Comparison of ENCODE assay signal across 14 cellular contexts in the genomic region with DNA sequence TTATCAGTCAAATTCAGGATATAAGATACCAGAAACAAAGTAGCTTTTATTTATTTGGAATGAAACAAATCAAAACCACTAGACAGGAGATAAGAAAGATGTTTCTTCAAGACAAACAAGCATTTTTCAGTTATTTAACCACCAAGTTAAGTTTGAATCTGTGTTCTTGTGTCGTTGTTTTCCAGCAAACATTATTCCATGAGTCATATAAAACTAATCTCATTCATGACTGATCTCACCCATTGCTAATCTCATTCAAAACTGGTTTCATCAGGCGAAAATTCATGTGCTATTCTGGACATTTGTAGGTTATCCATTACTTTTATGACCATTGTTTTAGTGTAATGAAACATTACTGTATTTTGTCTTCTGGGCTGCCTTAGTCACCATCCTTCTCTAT.
DNase-seq lines count a peak whose midpoint lies in the region; ATAC-seq and TF ChIP-seq lines count a peak whose summit lies in the region.
"Had no signal": no experiment of that assay in that cellular context is flagged by ENCODE, and none has a peak within 500 bp of the region (broad histone marks: within the 10 kb centered on the region; RNA-seq: fewer than 3 reads in every experiment).

No MANE protein-coding gene starts in this region.

- H2BK120ac ChIP-seq in mesenchymal stem cell (ENCODE audit: low read depth, low read length): no peak overlapping the region

- H3K4me1 ChIP-seq in Loucy (ENCODE audit: insufficient read depth, low read length, poor library complexity, severe bottlenecking) (peaks cover 53% of the 10 kb centered on the region), mesenchymal stem cell (ENCODE audit: control insufficient read depth, insufficient read depth, low read depth, low read length) (no peaks in the 10 kb centered on the region)
- peaks cover 5% of the 10 kb centered on the region for H3K4me1 ChIP-seq in CD8-positive, alpha-beta T cell (ENCODE audit: insufficient read depth, low read length)
- H3K4me1 ChIP-seq: tibial artery had no signal

- H3K4me3 Mint-ChIP-seq in activated CD4-positive, alpha-beta T cell treated with anti-CD3 and anti-CD28 coated beads, Interleukin-2, amount 10 ng/mL, durations not matched to agents 7 days and 5 days: no peak overlapping the region
- H3K4me3 Mint-ChIP-seq in CD8-positive, alpha-beta T cell: no peak overlapping the region
- H3K4me3 Mint-ChIP-seq: brain, T-cell had no signal

- H2BK12ac ChIP-seq in mesenchymal stem cell (ENCODE audit: low read length in 2 of 2): no peak overlapping the region

- peaks cover 6% of the 10 kb centered on the region for H4K20me1 ChIP-seq in Loucy (ENCODE audit: insufficient read depth, low read length, poor library complexity, severe bottlenecking)

- POLR2A ChIA-PET in activated CD4-positive, alpha-beta T cell treated with anti-CD3 and anti-CD28 coated beads, Interleukin-2, amount 10 ng/mL, durations not matched to agents 7 days and 5 days (lab: Charles Lee): no interaction called here
- POLR2A ChIA-PET in CD8-positive, alpha-beta T cell (lab: Charles Lee): no interaction called here

- no peak overlapping the region for H3K27ac Mint-ChIP-seq in activated CD4-positive, alpha-beta T cell treated with anti-CD3 and anti-CD28 coated beads, Interleukin-2, amount 10 ng/mL, durations not matched to agents 7 days and 5 days
- H3K27ac Mint-ChIP-seq in CD8-positive, alpha-beta T cell: no peak overlapping the region
- H3K27ac Mint-ChIP-seq: T-cell had no signal

- H3K36me3 ChIP-seq in Loucy (ENCODE audit: insufficient read depth, low read length) (no peaks in the 10 kb centered on the region), mesenchymal stem cell (ENCODE audit: control insufficient read depth in 1 of 2, insufficient read depth in 2 of 2, low read depth in 1 of 2, low read length in 2 of 2) (no peaks in the 10 kb centered on the region)
- H3K36me3 ChIP-seq in CD8-positive, alpha-beta T cell (ENCODE audit: insufficient read depth, low read length): no peaks in the 10 kb centered on the region
- H3K36me3 ChIP-seq: tibial artery had no signal

- H3K14ac ChIP-seq in mesenchymal stem cell (ENCODE audit: low read length in 2 of 2): no peak overlapping the region

- no peak overlapping the region for H2BK5ac ChIP-seq in mesenchymal stem cell (ENCODE audit: low read depth, low read length, poor library complexity, severe bottlenecking)

- peaks cover 8% of the 10 kb centered on the region for H3K79me1 ChIP-seq in mesenchymal stem cell (replicated peaks; ENCODE audit: low read length, poor library complexity, severe bottlenecking)

- no peak for ATAC-seq in activated CD4-positive, CD25-positive, alpha-beta regulatory T cell treated with anti-CD3 and anti-CD28 coated beads, Interleukin-2, amount 50 U/mL, for 24 hours
- no peak for ATAC-seq in CD8-positive, alpha-beta T cell

- no peaks in the 10 kb centered on the region for H3K9me2 ChIP-seq in Loucy (replicated peaks; ENCODE audit: low read depth, low read length)

- no peak overlapping the region for H2BK15ac ChIP-seq in mesenchymal stem cell (ENCODE audit: low read depth, poor library complexity, severe bottlenecking)

- no peaks in the 10 kb centered on the region for H3K9me3 Mint-ChIP-seq in activated CD4-positive, alpha-beta T cell treated with anti-CD3 and anti-CD28 coated beads, Interleukin-2, amount 10 ng/mL, durations not matched to agents 7 days and 5 days
- H3K9me3 Mint-ChIP-seq in CD8-positive, alpha-beta T cell: no peaks in the 10 kb centered on the region
- H3K9me3 Mint-ChIP-seq: brain, T-cell had no signal

- H3K27ac ChIP-seq in mesenchymal stem cell (ENCODE audit: low read length, poor library complexity, severe bottlenecking): peak overlapping the region; percentile 69
- H3K27ac ChIP-seq in CD8-positive, alpha-beta T cell (ENCODE audit: low read depth, low read length): no peak overlapping the region
- H3K27ac ChIP-seq: tibial artery had no signal

- intact Hi-C loops in CD8-positive, alpha-beta T cell (cut with DNase I, micrococcal nuclease): no loop called here

- H4K91ac ChIP-seq in mesenchymal stem cell (ENCODE audit: low read length): no peak overlapping the region

- CTCF ChIA-PET in activated CD4-positive, alpha-beta T cell treated with anti-CD3 and anti-CD28 coated beads, Interleukin-2, amount 10 ng/mL, durations not matched to agents 7 days and 5 days (lab: Charles Lee): interaction anchor here (0.7 kb wide), 1 partner anchor 11 kb away, joined by 3 read pairs; no protein-coding TSS in a partner anchor
- CTCF ChIA-PET in CD8-positive, alpha-beta T cell (lab: Charles Lee): interaction anchor here (0.7 to 1.5 kb wide), 2 partner anchors 133 to 188 kb away, joined by 3 read pairs; no protein-coding TSS in a partner anchor

- H2AFZ ChIP-seq in Loucy (ENCODE audit: low read length): no peak overlapping the region
- no peak overlapping the region for H2AFZ ChIP-seq in mesenchymal stem cell (ENCODE audit: low read depth, low read length)

- no peaks in the 10 kb centered on the region for H3K36me3 Mint-ChIP-seq in activated CD4-positive, alpha-beta T cell treated with anti-CD3 and anti-CD28 coated beads, Interleukin-2, amount 10 ng/mL, durations not matched to agents 7 days and 5 days (ENCODE audit: low read depth)
- no peaks in the 10 kb centered on the region for H3K36me3 Mint-ChIP-seq in CD8-positive, alpha-beta T cell
- H3K36me3 Mint-ChIP-seq: brain had no signal

- H3K9ac ChIP-seq in Loucy (ENCODE audit: low read depth, low read length, poor library complexity, severe bottlenecking) (no peak overlapping the region), mesenchymal stem cell (ENCODE audit: low read length) (peak overlapping the region; percentile 28)

- H3K4me2 ChIP-seq in Loucy (ENCODE audit: low read depth, low read length, poor library complexity, severe bottlenecking) (peak overlapping the region; percentile 71), mesenchymal stem cell (ENCODE audit: low read length, poor library complexity, severe bottlenecking) (no peak overlapping the region)

- H3K27me3 Mint-ChIP-seq in activated CD4-positive, alpha-beta T cell treated with anti-CD3 and anti-CD28 coated beads, Interleukin-2, amount 10 ng/mL, durations not matched to agents 7 days and 5 days: no peaks in the 10 kb centered on the region
- no peaks in the 10 kb centered on the region for H3K27me3 Mint-ChIP-seq in CD8-positive, alpha-beta T cell (ENCODE audit: low read depth)
- H3K27me3 Mint-ChIP-seq: brain, T-cell had no signal

- no peak overlapping the region for H4K8ac ChIP-seq in mesenchymal stem cell (ENCODE audit: low read length)

- no peak overlapping the region for H3K4ac ChIP-seq in mesenchymal stem cell (ENCODE audit: low read depth in 1 of 2, low read length in 2 of 2)

- DNase-seq in ELR (ENCODE audit: low read depth): peak; percentile 67
- DNase-seq in cardiac fibroblast (ENCODE audit: low read depth in 2 of 2): peak; percentile 54 to 72
- DNase-seq in mesenchymal stem cell: peak; percentile 30
- no peak for DNase-seq in activated CD4-positive, alpha-beta T cell treated with anti-CD3 and anti-CD28 coated beads, Interleukin-2, amount 10 ng/mL, durations not matched to agents 7 days and 5 days
- no peak for DNase-seq in CD8-positive, alpha-beta T cell
- DNase-seq in UCSD-AML1 (lab: John Stamatoyannopoulos, UW; ENCODE audit: unreplicated experiment): no peak
- DNase-seq: NCI-H2081 treated with DMSO at 0.1 percent for 48 hours; stimulated activated CD4-positive, alpha-beta T cell treated with anti-CD3 and anti-CD28 coated beads, Interleukin-12 subunit alpha, Interleukin-12 subunit beta, amount 100 ng/mL, for 4 hours; T-cell; tibial artery had no signal

- WGBS in mesenchymal stem cell: 83% methylated on average over 1 of the region's 2 CpGs

- no peak overlapping the region for H3K4me3 ChIP-seq in Loucy (ENCODE audit: low read length, poor library complexity, severe bottlenecking)
- no peak overlapping the region for H3K4me3 ChIP-seq in cardiac fibroblast (replicated peaks in 1 of 2; ENCODE audit: low read depth in 2 of 2, low read length in 2 of 2)
- H3K4me3 ChIP-seq in mesenchymal stem cell (ENCODE audit: insufficient read depth in 1 of 2, low read depth in 1 of 2, low read length in 2 of 2): no peak overlapping the region
- no peak overlapping the region for H3K4me3 ChIP-seq in CD8-positive, alpha-beta T cell (ENCODE audit: low read depth, low read length)
- H3K4me3 ChIP-seq: lung, tibial artery had no signal

- H3K18ac ChIP-seq in mesenchymal stem cell (ENCODE audit: low read depth in 1 of 2, low read length in 2 of 2): no peak overlapping the region

- H3K23ac ChIP-seq in mesenchymal stem cell (ENCODE audit: low read length in 2 of 2): no peak overlapping the region

- H3K9me3 ChIP-seq in Loucy (ENCODE audit: insufficient read depth, low read depth, low read length) (no peaks in the 10 kb centered on the region), mesenchymal stem cell (ENCODE audit: control insufficient read depth, low read length) (no peaks in the 10 kb centered on the region)
- no peaks in the 10 kb centered on the region for H3K9me3 ChIP-seq in CD8-positive, alpha-beta T cell (ENCODE audit: low read length)
- H3K9me3 ChIP-seq: tibial artery had no signal

- H3K79me2 ChIP-seq in Loucy (ENCODE audit: insufficient read depth, low read length): no peaks in the 10 kb centered on the region

- peaks cover 5% of the 10 kb centered on the region; the same call in 1 of the 2 replicates for H3F3A ChIP-seq in Loucy (ENCODE audit: low read depth)

- TF ChIP-seq CTCF in Loucy (conservative IDR thresholded peaks at IDR 0.05; ENCODE audit: low read length) (no peak), cardiac fibroblast (IDR thresholded peaks at IDR 0.05; ENCODE audit: low read depth, low read length) (no peak)
- TF ChIP-seq CTCF in CD8-positive, alpha-beta T cell (IDR thresholded peaks at IDR 0.05): no peak

- peaks cover 4% of the 10 kb centered on the region for H3K4me1 Mint-ChIP-seq in activated CD4-positive, alpha-beta T cell treated with anti-CD3 and anti-CD28 coated beads, Interleukin-2, amount 10 ng/mL, durations not matched to agents 7 days and 5 days
- peaks cover 23% of the 10 kb centered on the region for H3K4me1 Mint-ChIP-seq in CD8-positive, alpha-beta T cell (ENCODE audit: low read depth)

- H3K27me3 ChIP-seq in Loucy (ENCODE audit: insufficient read depth, low read length, poor library complexity, severe bottlenecking) (no peaks in the 10 kb centered on the region), mesenchymal stem cell (ENCODE audit: control insufficient read depth in 1 of 2, insufficient read depth in 1 of 2, low read length in 2 of 2) (no peaks in the 10 kb centered on the region)
- no peaks in the 10 kb centered on the region for H3K27me3 ChIP-seq in CD8-positive, alpha-beta T cell (ENCODE audit: insufficient read depth, low read length)
- H3K27me3 ChIP-seq: tibial artery had no signal

- H2AK5ac ChIP-seq in mesenchymal stem cell (ENCODE audit: low read length, severe bottlenecking): no peak overlapping the region

Comparison
In these comparisons a context has a peak if more than half of its experiments do, and no peak if none do; other contexts are left out.
1. DNase-seq: peak in ELR (single experiment), cardiac fibroblast (2 of 2) and mesenchymal stem cell (single experiment); none in activated CD4-positive, alpha-beta T cell treated with anti-CD3 and anti-CD28 coated beads, Interleukin-2, amount 10 ng/mL, durations not matched to agents 7 days and 5 days (single experiment), CD8-positive, alpha-beta T cell (0 of 7) and UCSD-AML1 (single experiment).